In genomic region chr17:50426472-50426782, GRCh38 we compare ENCODE assay signal across 8 cellular contexts. TPM values are rescaled to one million over a fixed set of nuclear protein-coding genes. Genes with fewer than 3 reads are reported as not detected.
DNase-seq lines count a peak whose midpoint lies in the region; ATAC-seq and TF ChIP-seq lines count a peak whose summit lies in the region.

No MANE protein-coding gene starts in this region.

- H3K14ac ChIP-seq in trophoblast cell (ENCODE audit: low read length) = peak overlapping the region; percentile 38

- H3K4me2 ChIP-seq in trophoblast cell (ENCODE audit: low read length) = peak overlapping the region; percentile 62

- peak overlapping the region; percentile 59 for H4K8ac ChIP-seq in trophoblast cell (ENCODE audit: low read depth, low read length)

- no peak for TF ChIP-seq POLR2A in erythroblast (IDR thresholded peaks at IDR 0.05; ENCODE audit: low read length)

- H3K23ac ChIP-seq in trophoblast cell (ENCODE audit: low read length) = no peak overlapping the region

- no peaks in the 10 kb centered on the region for H3K9me3 ChIP-seq in Panc1 (ENCODE audit: control insufficient read depth, insufficient read depth, low read depth, low read length)
- no peaks in the 10 kb centered on the region for H3K9me3 ChIP-seq in trophoblast cell (ENCODE audit: insufficient read depth, low read depth, low read length)

- peak overlapping the region; percentile 51 for H3K4ac ChIP-seq in trophoblast cell (ENCODE audit: low read depth, low read length)

- peak overlapping the region; percentile 52 for H3K4me3 ChIP-seq in GM08714 (ENCODE audit: low read length)
- peak overlapping the region; percentile 58 to 66 for H3K4me3 ChIP-seq in Panc1 (ENCODE audit: low read depth in 2 of 2, low read length in 2 of 2)
- peak overlapping the region; percentile 68 for H3K4me3 ChIP-seq in fibroblast of pulmonary artery (replicated peaks; ENCODE audit: low read depth, low read length)
- H3K4me3 ChIP-seq in trophoblast cell (ENCODE audit: low read depth, low read length) = peak overlapping the region; percentile 74

- peak; percentile 10 for ATAC-seq in Panc1
- no peak for ATAC-seq in HG03342 (IDR thresholded peaks at IDR 0.05; ENCODE audit: unreplicated experiment)
- ATAC-seq in GM19397 (IDR thresholded peaks at IDR 0.05; ENCODE audit: unreplicated experiment) = no peak

- BruUV-seq in Panc1 (replicated peaks; lab: Mats Ljungman, UMichigan) = no TSS peak

- H3K4me1 ChIP-seq in Panc1 (ENCODE audit: control insufficient read depth, insufficient read depth, low read length) (peaks cover 20% of the 10 kb centered on the region), trophoblast cell (ENCODE audit: control insufficient read depth in 1 of 2, insufficient read depth in 2 of 2, low read length in 2 of 2) (peaks cover 43 to 53% of the 10 kb centered on the region in 2 experiments)

- in situ Hi-C loops in Panc1 (cut with HindIII; ENCODE audit: low pct_unique_long_range_greater_than_20kb, low sequenced_read_pairs) = no loop called here

- H3K79me1 ChIP-seq in trophoblast cell (ENCODE audit: low read length) = peaks cover 33% of the 10 kb centered on the region

- H2BK12ac ChIP-seq in trophoblast cell (ENCODE audit: low read length) = peak overlapping the region; percentile 84

- WGBS in trophoblast cell (ENCODE audit: extremely low coverage, insufficient coverage, insufficient read length) = no CpG with 5 or more reads among the region's 7 CpGs

- POLR2A ChIA-PET in Panc1 (lab: Charles Lee) = interaction anchor here (0.6 kb wide), 1 partner anchor 73 kb away, joined by 4 read pairs; no protein-coding TSS in a partner anchor

- peak overlapping the region; percentile 80 for H4K12ac ChIP-seq in trophoblast cell (ENCODE audit: low read depth, low read length)

- H3K27me3 ChIP-seq in Panc1 (ENCODE audit: control insufficient read depth, insufficient read depth, low read length) (no peaks in the 10 kb centered on the region), trophoblast cell (ENCODE audit: insufficient read depth, low read length) (no peaks in the 10 kb centered on the region)

- H2BK120ac ChIP-seq in trophoblast cell (ENCODE audit: insufficient read depth, low read length, poor library complexity) = peak overlapping the region; percentile 52

- intact Hi-C loops in Panc1 (cut with micrococcal nuclease; ENCODE audit: unreplicated experiment) = no loop called here

- H3K36me3 ChIP-seq in Panc1 (ENCODE audit: control insufficient read depth, insufficient read depth, low read length) = no peaks in the 10 kb centered on the region; the same call in 1 of the 2 replicates
- no peaks in the 10 kb centered on the region for H3K36me3 ChIP-seq in trophoblast cell (ENCODE audit: control insufficient read depth in 1 of 2, insufficient read depth in 2 of 2, low read length in 2 of 2)

- peak overlapping the region; percentile 72 for H3K18ac ChIP-seq in trophoblast cell (ENCODE audit: low read length)

- peak overlapping the region; percentile 39 for H2AFZ ChIP-seq in trophoblast cell (ENCODE audit: insufficient read depth, low read length, poor library complexity)

- H3K9ac ChIP-seq in trophoblast cell (ENCODE audit: low read length) = no peak overlapping the region

- no peak for DNase-seq in Panc1 (ENCODE audit: low read depth, low spot score)
- no peak for DNase-seq in fibroblast of pulmonary artery (ENCODE audit: low read depth)
- DNase-seq in trophoblast cell = no peak
- no peak for DNase-seq in NCI-H82 treated with DMSO at 0.1 percent for 48 hours (lab: John Stamatoyannopoulos, UW; ENCODE audit: unreplicated experiment)
- no peak for DNase-seq in erythroblast (lab: John Stamatoyannopoulos, UW)

- H4K91ac ChIP-seq in trophoblast cell (ENCODE audit: low read depth, low read length) = peak overlapping the region; percentile 72

- CTCF ChIA-PET in Panc1 (lab: Charles Lee) = interaction anchor here (0.5 to 0.7 kb wide), 4 partner anchors 16 to 357 kb away, joined by 3 to 16 read pairs (median 5); no protein-coding TSS in a partner anchor

- TF ChIP-seq CTCF in Panc1 (IDR thresholded peaks at IDR 0.05) (no peak), fibroblast of pulmonary artery (IDR thresholded peaks at IDR 0.05; ENCODE audit: low read length, missing control alignments) (no peak)

- H2AK5ac ChIP-seq in trophoblast cell (ENCODE audit: low read length) = peak overlapping the region; percentile 18

- peak overlapping the region; percentile 74 for H3K27ac ChIP-seq in Panc1 (ENCODE audit: low read length)
- H3K27ac ChIP-seq in trophoblast cell (ENCODE audit: low read depth, low read length) = peak overlapping the region; percentile 80

- H2BK5ac ChIP-seq in trophoblast cell (ENCODE audit: low read depth, low read length, poor library complexity) = peak overlapping the region; percentile 78

- H3K79me2 ChIP-seq in trophoblast cell (ENCODE audit: control insufficient read depth, insufficient read depth, low read length, poor library complexity) = peaks cover 16% of the 10 kb centered on the region

RNA-seq across cellular contexts. Expression of gene ACSF2, which starts 0.4 kb away (rescaled TPM):
- 17.2 TPM for total RNA-seq in Panc1 (2021; ENCODE audit: unreplicated experiment)
- 35.8 TPM for polyA plus RNA-seq in Panc1 (2012; ENCODE audit: insufficient read length)
- 70.4 and 74.8 TPM in 2 replicates for polyA plus RNA-seq in trophoblast cell (2013)

RNA-seq across cellular contexts. Expression of gene LRRC59, which starts 29.1 kb away (rescaled TPM):
- 167 TPM for total RNA-seq in Panc1 (2021; ENCODE audit: unreplicated experiment)
- 160 TPM for polyA plus RNA-seq in Panc1 (2012; ENCODE audit: insufficient read length)
- polyA plus RNA-seq in trophoblast cell (2013) = 135 and 138 TPM in 2 replicates

RNA-seq across cellular contexts. Expression of gene CHAD, which starts 42.3 kb away (rescaled TPM):
- not detected for total RNA-seq in Panc1 (2021; ENCODE audit: unreplicated experiment)
- 0.92 TPM for polyA plus RNA-seq in Panc1 (2012; ENCODE audit: insufficient read length)
- polyA plus RNA-seq in trophoblast cell (2013) = not detected in 2 replicates

RNA-seq across cellular contexts. Expression of gene RSAD1, which starts 52.2 kb away (rescaled TPM):
- total RNA-seq in Panc1 (2021; ENCODE audit: unreplicated experiment) = 40.2 TPM
- polyA plus RNA-seq in Panc1 (2012; ENCODE audit: insufficient read length) = 34.6 TPM
- 7.2 and 7.7 TPM in 2 replicates for polyA plus RNA-seq in trophoblast cell (2013)

RNA-seq across cellular contexts. Expression of gene EME1, which starts 53.4 kb away (rescaled TPM):
- 15.3 TPM for total RNA-seq in Panc1 (2021; ENCODE audit: unreplicated experiment)
- 7.8 TPM for polyA plus RNA-seq in Panc1 (2012; ENCODE audit: insufficient read length)
- polyA plus RNA-seq in trophoblast cell (2013) = 9.1 and 9.8 TPM in 2 replicates
